Comparison of ENCODE assay signal across 22 cellular contexts in the genomic region with DNA sequence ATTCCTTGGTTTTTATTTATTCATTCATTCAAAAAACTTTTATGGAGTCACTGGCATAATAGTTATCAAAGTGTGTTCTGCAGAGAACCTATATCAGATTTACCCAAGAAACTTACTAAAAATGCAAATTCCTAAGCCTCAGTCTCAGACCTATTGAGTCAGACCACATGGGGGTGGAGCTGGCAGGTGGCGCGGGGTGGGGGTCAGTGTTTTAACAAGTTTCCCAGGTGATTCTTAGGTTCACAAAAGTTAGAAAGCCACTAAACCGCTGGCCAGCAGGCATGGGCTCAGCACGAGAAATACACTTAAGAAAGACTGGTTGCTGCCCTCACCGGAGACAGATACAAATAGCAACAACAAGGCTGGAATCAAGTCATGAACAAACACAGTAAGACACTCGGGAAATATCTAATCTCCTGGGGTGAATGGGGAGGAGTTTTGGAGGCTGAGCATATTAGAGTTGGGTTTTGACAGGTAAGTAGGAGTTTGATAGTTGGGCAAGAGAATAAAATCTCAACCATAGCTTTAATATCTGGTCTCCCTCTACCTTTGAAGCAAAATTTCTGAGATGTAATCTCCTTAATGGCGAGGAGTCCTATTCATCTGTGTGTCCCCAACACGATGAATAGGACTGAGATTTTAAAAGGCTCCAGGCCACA.
A peak's percentile ranks its signal among the peaks of the same experiment; 100 is the strongest.
DNase-seq lines count a peak whose midpoint lies in the region; ATAC-seq and TF ChIP-seq lines count a peak whose summit lies in the region.
"Had no signal": no experiment of that assay in that cellular context is flagged by ENCODE, and none has a peak within 500 bp of the region (broad histone marks: within the 10 kb centered on the region; RNA-seq: fewer than 3 reads in every experiment).

No MANE protein-coding gene starts in this region.

- no peak overlapping the region for H2AFZ ChIP-seq in Loucy (ENCODE audit: low read length)

- peaks cover 0 to 18% (median 9%) of the 10 kb centered on the region in 11 experiments; a peak in 12 of 22 replicates for H3K27me3 ChIP-seq in BLaER1 treated with 17β-estradiol and CSF1 and Interleukin-3, amounts not matched to agents 10 nM and 100 nM
- H3K27me3 ChIP-seq in DOHH2 (ENCODE audit: control insufficient read depth, low read length) = peaks cover 6% of the 10 kb centered on the region; the same call in 1 of the 2 replicates
- no peaks in the 10 kb centered on the region for H3K27me3 ChIP-seq in Loucy (ENCODE audit: insufficient read depth, low read length, poor library complexity, severe bottlenecking)
- H3K27me3 ChIP-seq: SJCRH30 had no signal

- no peaks in the 10 kb centered on the region for H3K36me3 ChIP-seq in BLaER1 treated with 17β-estradiol and CSF1 and Interleukin-3, amounts not matched to agents 10 nM and 100 nM
- H3K36me3 ChIP-seq in DOHH2 (ENCODE audit: control insufficient read depth, low read length) (no peaks in the 10 kb centered on the region), Loucy (ENCODE audit: insufficient read depth, low read length) (no peaks in the 10 kb centered on the region)
- H3K36me3 ChIP-seq: SJCRH30 had no signal

- H3K4me1 Mint-ChIP-seq in natural killer cell treated with Interleukin-12 subunit alpha and Interleukin-12 subunit beta and Interleukin-15 and Interleukin-18, amount 100 ng/mL, for 72 hours (ENCODE audit: low read depth in 2 of 2) = peaks cover 13% of the 10 kb centered on the region in 2 donors
- peaks cover 5% of the 10 kb centered on the region for H3K4me1 Mint-ChIP-seq in activated CD8-positive, alpha-beta memory T cell treated with anti-CD3 and anti-CD28 coated beads, Interleukin-2, amount 10 ng/mL, durations not matched to agents 7 days and 5 days

- ATAC-seq in natural killer cell treated with Interleukin-12 subunit alpha and Interleukin-12 subunit beta and Interleukin-15 and Interleukin-18, amount 100 ng/mL, for 72 hours = no peak
- ATAC-seq in activated CD8-positive, alpha-beta memory T cell treated with anti-CD3 and anti-CD28 coated beads, Interleukin-2, amount 10 ng/mL, durations not matched to agents 7 days and 5 days = no peak
- ATAC-seq: CD8-positive, alpha-beta T cell had no signal

- H3K27me3 Mint-ChIP-seq in natural killer cell treated with Interleukin-12 subunit alpha and Interleukin-12 subunit beta and Interleukin-15 and Interleukin-18, amount 100 ng/mL, for 72 hours = peaks cover 7 to 11% of the 10 kb centered on the region in 2 donors
- H3K27me3 Mint-ChIP-seq in activated CD8-positive, alpha-beta memory T cell treated with anti-CD3 and anti-CD28 coated beads, Interleukin-2, amount 10 ng/mL, durations not matched to agents 7 days and 5 days = peaks cover 9% of the 10 kb centered on the region

- H3K9ac ChIP-seq in BLaER1 treated with 17β-estradiol and CSF1 and Interleukin-3, amounts not matched to agents 10 nM and 100 nM = peak overlapping the region in 1 of 11 experiments; percentile 20; a peak in 1 of 22 replicates
- H3K9ac ChIP-seq in Loucy (ENCODE audit: low read depth, low read length, poor library complexity, severe bottlenecking) = peak overlapping the region; percentile 46

- peak overlapping the region in 5 of 11 experiments; percentile 4 to 73 (median 65); a peak in 7 of 22 replicates for H3K27ac ChIP-seq in BLaER1 treated with 17β-estradiol and CSF1 and Interleukin-3, amounts not matched to agents 10 nM and 100 nM
- H3K27ac ChIP-seq in DOHH2 (ENCODE audit: low read depth, low read length) = no peak overlapping the region
- H3K27ac ChIP-seq: SJCRH30 had no signal

- H3K79me2 ChIP-seq in DOHH2 (ENCODE audit: control insufficient read depth, low read length) = no peaks in the 10 kb centered on the region
- no peaks in the 10 kb centered on the region for H3K79me2 ChIP-seq in Loucy (ENCODE audit: insufficient read depth, low read length)

- no peaks in the 10 kb centered on the region for H3K9me2 ChIP-seq in DOHH2 (replicated peaks; ENCODE audit: control insufficient read depth, low read length)
- no peaks in the 10 kb centered on the region for H3K9me2 ChIP-seq in Loucy (replicated peaks; ENCODE audit: low read depth, low read length)

- peak overlapping the region; percentile 9 for H3K4me3 Mint-ChIP-seq in natural killer cell treated with Interleukin-12 subunit alpha and Interleukin-12 subunit beta and Interleukin-15 and Interleukin-18, amount 100 ng/mL, for 72 hours
- no peak overlapping the region for H3K4me3 Mint-ChIP-seq in activated CD8-positive, alpha-beta memory T cell treated with anti-CD3 and anti-CD28 coated beads, Interleukin-2, amount 10 ng/mL, durations not matched to agents 7 days and 5 days
- H3K4me3 Mint-ChIP-seq: CD8-positive, alpha-beta T cell; H9; T-helper 1 cell treated with Interleukin-12 subunit alpha and Interleukin-12 subunit beta and Interleukin-4 antibody, amounts not matched to agents 30 μg/mL and 1 μg/mL, for 36 hours had no signal

- no peaks in the 10 kb centered on the region for H3K9me3 Mint-ChIP-seq in natural killer cell treated with Interleukin-12 subunit alpha and Interleukin-12 subunit beta and Interleukin-15 and Interleukin-18, amount 100 ng/mL, for 72 hours
- no peaks in the 10 kb centered on the region for H3K9me3 Mint-ChIP-seq in activated CD8-positive, alpha-beta memory T cell treated with anti-CD3 and anti-CD28 coated beads, Interleukin-2, amount 10 ng/mL, durations not matched to agents 7 days and 5 days (ENCODE audit: low read depth)
- H3K9me3 Mint-ChIP-seq: CD8-positive, alpha-beta T cell; H9; T-helper 1 cell treated with Interleukin-12 subunit alpha and Interleukin-12 subunit beta and Interleukin-4 antibody, amounts not matched to agents 30 μg/mL and 1 μg/mL, for 36 hours had no signal

- H3K4me1 ChIP-seq in BLaER1 treated with 17β-estradiol and CSF1 and Interleukin-3, amounts not matched to agents 10 nM and 100 nM = peaks cover 27 to 75% (median 63%) of the 10 kb centered on the region in 10 experiments
- H3K4me1 ChIP-seq in DOHH2 (ENCODE audit: control insufficient read depth, low read length) (peaks cover 17% of the 10 kb centered on the region), Loucy (ENCODE audit: insufficient read depth, low read length, poor library complexity, severe bottlenecking) (peaks cover 43% of the 10 kb centered on the region)
- H3K4me1 ChIP-seq: SJCRH30 had no signal

- H3K27ac Mint-ChIP-seq in natural killer cell treated with Interleukin-12 subunit alpha and Interleukin-12 subunit beta and Interleukin-15 and Interleukin-18, amount 100 ng/mL, for 72 hours = peak overlapping the region in 1 of 2 donors; percentile 2
- no peak overlapping the region for H3K27ac Mint-ChIP-seq in activated CD8-positive, alpha-beta memory T cell treated with anti-CD3 and anti-CD28 coated beads, Interleukin-2, amount 10 ng/mL, durations not matched to agents 7 days and 5 days
- H3K27ac Mint-ChIP-seq: CD8-positive, alpha-beta T cell; H9; T-helper 1 cell treated with Interleukin-12 subunit alpha and Interleukin-12 subunit beta and Interleukin-4 antibody, amounts not matched to agents 30 μg/mL and 1 μg/mL, for 36 hours had no signal

- CTCF ChIA-PET in activated CD8-positive, alpha-beta memory T cell treated with anti-CD3 and anti-CD28 coated beads, Interleukin-2, amount 10 ng/mL, durations not matched to agents 7 days and 5 days (lab: Charles Lee) = no interaction called here

- no peaks in the 10 kb centered on the region for H3K9me3 ChIP-seq in BLaER1 treated with 17β-estradiol and CSF1 and Interleukin-3, amounts not matched to agents 10 nM and 100 nM (replicated peaks in 1 of 11)
- H3K9me3 ChIP-seq in DOHH2 (ENCODE audit: control insufficient read depth, insufficient read depth, low read length) (no peaks in the 10 kb centered on the region), Loucy (ENCODE audit: insufficient read depth, low read depth, low read length) (no peaks in the 10 kb centered on the region)
- H3K9me3 ChIP-seq: SJCRH30 had no signal

- H3F3A ChIP-seq in DOHH2 (ENCODE audit: control insufficient read depth, insufficient read depth) (no peaks in the 10 kb centered on the region), Loucy (ENCODE audit: low read depth) (no peaks in the 10 kb centered on the region)

- no peaks in the 10 kb centered on the region for H3K36me3 Mint-ChIP-seq in natural killer cell treated with Interleukin-12 subunit alpha and Interleukin-12 subunit beta and Interleukin-15 and Interleukin-18, amount 100 ng/mL, for 72 hours
- no peaks in the 10 kb centered on the region for H3K36me3 Mint-ChIP-seq in activated CD8-positive, alpha-beta memory T cell treated with anti-CD3 and anti-CD28 coated beads, Interleukin-2, amount 10 ng/mL, durations not matched to agents 7 days and 5 days
- H3K36me3 Mint-ChIP-seq: CD8-positive, alpha-beta T cell had no signal

- H3K4me2 ChIP-seq in BLaER1 treated with 17β-estradiol and CSF1 and Interleukin-3, amounts not matched to agents 10 nM and 100 nM = peak overlapping the region in 10 of 11 experiments; percentile 61 to 87 (median 77); a peak in 19 of 22 replicates
- peak overlapping the region; percentile 18; the same call in 1 of the 2 replicates for H3K4me2 ChIP-seq in DOHH2 (ENCODE audit: low read length)
- peak overlapping the region; percentile 80 for H3K4me2 ChIP-seq in Loucy (ENCODE audit: low read depth, low read length, poor library complexity, severe bottlenecking)

- DNase-seq in natural killer cell treated with Interleukin-12 subunit alpha and Interleukin-12 subunit beta and Interleukin-15 and Interleukin-18, amount 100 ng/mL, for 72 hours (ENCODE audit: low spot score) = no peak
- DNase-seq in H4 (ENCODE audit: low spot score) = no peak
- no peak for DNase-seq in NCI-H524 treated with DMSO at 0.1 percent for 48 hours (lab: John Stamatoyannopoulos, UW)
- DNase-seq in activated CD8-positive, alpha-beta memory T cell treated with anti-CD3 and anti-CD28 coated beads, Interleukin-2, amount 10 ng/mL, durations not matched to agents 7 days and 5 days = no peak
- DNase-seq: ACHN; C1 segment of cervical spinal cord; Calu3; CD8-positive, alpha-beta T cell; DMS153; H9; KG1; NCI-H1048; NCI-H1417 treated with DMSO at 0.1 percent for 48 hours; NCI-H187; NCI-H446 treated with DMSO at 0.1 percent for 48 hours; NCI-H69; OCI-M1; SJCRH30 had no signal

- no peak overlapping the region for H3K4me3 ChIP-seq in BLaER1 treated with 17β-estradiol and CSF1 and Interleukin-3, amounts not matched to agents 10 nM and 100 nM
- H3K4me3 ChIP-seq in DOHH2 (ENCODE audit: low read length) (no peak overlapping the region), Loucy (ENCODE audit: low read length, poor library complexity, severe bottlenecking) (peak overlapping the region; percentile 56)
- H3K4me3 ChIP-seq: SJCRH30 had no signal

- peaks cover 0 to 2% (median 0%) of the 10 kb centered on the region in 11 experiments; a peak in 2 of 22 replicates for H4K20me1 ChIP-seq in BLaER1 treated with 17β-estradiol and CSF1 and Interleukin-3, amounts not matched to agents 10 nM and 100 nM
- H4K20me1 ChIP-seq in DOHH2 (ENCODE audit: control insufficient read depth, insufficient read depth, low read depth, low read length) = no peaks in the 10 kb centered on the region
- no peaks in the 10 kb centered on the region for H4K20me1 ChIP-seq in Loucy (ENCODE audit: insufficient read depth, low read length, poor library complexity, severe bottlenecking)

- TF ChIP-seq CTCF in DOHH2 (IDR thresholded peaks at IDR 0.05; ENCODE audit: low read depth, low read length, poor library complexity, severe bottlenecking) (no peak), Loucy (conservative IDR thresholded peaks at IDR 0.05; ENCODE audit: low read length) (no peak)

Comparison
In these comparisons a context has a peak if more than half of its experiments do, and no peak if none do; other contexts are left out.
1. H3K4me2 ChIP-seq: peak in every context shown above with its lines; median percentile 80 in Loucy; 77 in BLaER1 treated with 17β-estradiol and CSF1 and Interleukin-3, amounts not matched to agents 10 nM and 100 nM; 18 in DOHH2.